ENCODE assay signal across 1 cellular context in genomic region chr7:152313879-152314604, GRCh38.
TF ChIP-seq lines count a peak whose summit lies in the region.

No MANE protein-coding gene starts in this region.

TF ChIP-seq in HEK293, 187 proteins besides CTCF, POLR2A, EP300 and RAD21 (continued from another document and continues in another):
- TF ChIP-seq HOXD13 (CRISPR knock-in tag; IDR thresholded peaks at IDR 0.05; ENCODE audit: borderline replicate concordance) (no peak), MZF1 (tag by site-specific recombination; IDR thresholded peaks at IDR 0.05; ENCODE audit: borderline replicate concordance) (no peak), PRDM6 (tag by site-specific recombination; IDR thresholded peaks at IDR 0.05) (peak; percentile 98), ZNF549 (tag by site-specific recombination; IDR thresholded peaks at IDR 0.05) (no peak), GLIS1 (tag by site-specific recombination; IDR thresholded peaks at IDR 0.05) (peak; percentile 29; the same call in 1 of the 2 replicates), ZNF518A (tag by site-specific recombination; conservative IDR thresholded peaks at IDR 0.05; ENCODE audit: low read depth) (no peak; the same call in 1 of the 2 replicates), ZFP69B (tag by site-specific recombination; IDR thresholded peaks at IDR 0.05) (peak; percentile 61; the same call in 1 of the 2 replicates), ELK4 (IDR thresholded peaks at IDR 0.05; ENCODE audit: borderline replicate concordance, low read depth, low read length) (no peak), ZBTB48 (tag by site-specific recombination; IDR thresholded peaks at IDR 0.05) (peak; percentile 19; the same call in 1 of the 2 replicates), TCF7L2 (IDR thresholded peaks at IDR 0.05; ENCODE audit: borderline replicate concordance, low read depth, low read length) (peak; percentile 55), AEBP2 (tag by site-specific recombination; IDR thresholded peaks at IDR 0.05; ENCODE audit: borderline replicate concordance) (no peak), ZNF585B (tag by site-specific recombination; IDR thresholded peaks at IDR 0.05) (no peak), PRDM2 (tag by site-specific recombination; IDR thresholded peaks at IDR 0.05; ENCODE audit: borderline replicate concordance) (no peak), SP3 (tag by site-specific recombination; IDR thresholded peaks at IDR 0.05) (no peak; the same call in 1 of the 2 replicates), ZNF350 (tag by site-specific recombination; IDR thresholded peaks at IDR 0.05) (peak; percentile 96), ZNF140 (tag by site-specific recombination; IDR thresholded peaks at IDR 0.05) (no peak), ZNF624 (tag by site-specific recombination; IDR thresholded peaks at IDR 0.05) (no peak), ZNF580 (tag by site-specific recombination; IDR thresholded peaks at IDR 0.05) (no peak), ZNF830 (tag by site-specific recombination; IDR thresholded peaks at IDR 0.05; ENCODE audit: low read depth) (no peak), SALL2 (tag by site-specific recombination; IDR thresholded peaks at IDR 0.05; ENCODE audit: borderline replicate concordance) (no peak), GLI4 (tag by site-specific recombination; IDR thresholded peaks at IDR 0.05) (no peak), ZBTB8A (tag by site-specific recombination; IDR thresholded peaks at IDR 0.05) (0 out of 2 replicates have a peak, but pooled peaks have one; percentile 19), ZIC2 (tag by site-specific recombination; IDR thresholded peaks at IDR 0.05) (no peak), ZNF16 (tag by site-specific recombination; IDR thresholded peaks at IDR 0.05; ENCODE audit: low read depth) (no peak), RBAK (tag by site-specific recombination; IDR thresholded peaks at IDR 0.05) (no peak), KLF7 (tag by site-specific recombination; IDR thresholded peaks at IDR 0.05; ENCODE audit: borderline replicate concordance) (0 out of 2 replicates have a peak, but pooled peaks have one; percentile 23), ZNF785 (tag by site-specific recombination; IDR thresholded peaks at IDR 0.05) (no peak), ZNF596 (tag by site-specific recombination; IDR thresholded peaks at IDR 0.05) (no peak), ZNF837 (tag by site-specific recombination; IDR thresholded peaks at IDR 0.05) (no peak), ZNF280C (tag by site-specific recombination; IDR thresholded peaks at IDR 0.05) (no peak), ZNF677 (tag by site-specific recombination; IDR thresholded peaks at IDR 0.05) (no peak), ZSCAN18 (tag by site-specific recombination; IDR thresholded peaks at IDR 0.05) (no peak), SCRT1 (tag by site-specific recombination; IDR thresholded peaks at IDR 0.05; ENCODE audit: borderline replicate concordance) (no peak), ZNF704 (tag by site-specific recombination; IDR thresholded peaks at IDR 0.05) (no peak), ZNF768 (tag by site-specific recombination; IDR thresholded peaks at IDR 0.05) (no peak), ZNF133 (tag by site-specific recombination; IDR thresholded peaks at IDR 0.05) (no peak), YY1 (tag by site-specific recombination; IDR thresholded peaks at IDR 0.05) (no peak), ZNF157 (tag by site-specific recombination; IDR thresholded peaks at IDR 0.05) (no peak), YY2 (tag by site-specific recombination; IDR thresholded peaks at IDR 0.05) (no peak), WT1 (tag by site-specific recombination; IDR thresholded peaks at IDR 0.05) (peak; percentile 96), ZNF561 (tag by site-specific recombination; IDR thresholded peaks at IDR 0.05; ENCODE audit: borderline replicate concordance) (no peak), ZFP37 (tag by site-specific recombination; IDR thresholded peaks at IDR 0.05) (no peak)
